Comparison of ENCODE assay signal across 18 cellular contexts in the genomic region with DNA sequence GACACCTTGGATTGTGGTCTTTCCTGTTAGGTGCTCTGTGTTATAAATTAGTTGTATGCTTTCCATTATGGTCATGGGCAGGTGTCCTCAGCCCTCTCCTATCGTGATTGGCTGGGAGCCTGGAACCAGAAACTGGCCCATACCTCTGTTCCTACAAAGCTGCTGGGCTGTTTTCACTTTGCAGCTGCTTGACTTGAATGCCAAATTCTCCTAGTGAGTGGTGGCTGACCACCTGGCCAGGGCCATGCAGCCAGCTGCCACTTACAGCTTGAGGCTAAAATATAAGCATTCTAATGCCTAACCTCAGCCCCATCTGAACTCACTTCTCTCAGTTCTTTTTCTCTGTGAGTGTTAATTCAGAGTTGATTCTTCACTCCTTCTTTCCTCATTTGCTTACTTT.
DNase-seq lines count a peak whose midpoint lies in the region; ATAC-seq, FAIRE-seq and TF ChIP-seq lines count a peak whose summit lies in the region.
"Had no signal": no experiment of that assay in that cellular context is flagged by ENCODE, and none has a peak within 500 bp of the region (broad histone marks: within the 10 kb centered on the region; RNA-seq: fewer than 3 reads in every experiment).

No MANE protein-coding gene starts in this region.

- ATAC-seq in HG03175 (IDR thresholded peaks at IDR 0.05; ENCODE audit: unreplicated experiment) (peak; percentile 38), body of pancreas (peak; percentile 89), GM21423 (IDR thresholded peaks at IDR 0.05; ENCODE audit: unreplicated experiment) (no peak), HG02852 (IDR thresholded peaks at IDR 0.05; ENCODE audit: unreplicated experiment) (no peak)
- ATAC-seq: left colon had no signal

- no peak for TF ChIP-seq CTCF in BE2C (IDR thresholded peaks at IDR 0.05; ENCODE audit: low read depth, low read length)
- no peak for TF ChIP-seq CTCF in body of pancreas (IDR thresholded peaks at IDR 0.05)

- H3K36me3 ChIP-seq in BE2C (no peaks in the 10 kb centered on the region), body of pancreas (replicated peaks in 1 of 2; ENCODE audit: insufficient read depth in 1 of 2, low read depth in 2 of 2) (no peaks in the 10 kb centered on the region)
- H3K36me3 ChIP-seq: SJSA1, vagina had no signal

- H3K9me3 ChIP-seq in BE2C (no peaks in the 10 kb centered on the region), body of pancreas (no peaks in the 10 kb centered on the region)
- H3K9me3 ChIP-seq: SJSA1, vagina had no signal

- TF ChIP-seq POLR2A in body of pancreas (IDR thresholded peaks at IDR 0.05), result no peak

- no peaks in the 10 kb centered on the region for H3K27me3 ChIP-seq in BE2C
- H3K27me3 ChIP-seq in body of pancreas, result no peaks in the 10 kb centered on the region
- H3K27me3 ChIP-seq: SJSA1, vagina had no signal

- no peak overlapping the region for H3K4me3 ChIP-seq in BE2C (ENCODE audit: low read depth, low read length)
- H3K4me3 ChIP-seq in body of pancreas, result no peak overlapping the region
- H3K4me3 ChIP-seq: SJSA1, vagina had no signal

- FAIRE-seq in urothelium cell line (lab: Jason Lieb, UNC), result no peak

- H3K4me1 ChIP-seq in BE2C (peaks cover 29% of the 10 kb centered on the region), body of pancreas (peaks cover 14% of the 10 kb centered on the region)
- H3K4me1 ChIP-seq: SJSA1, vagina had no signal

- H3K27ac ChIP-seq in body of pancreas, result peak overlapping the region in 1 of 4 donors; percentile 31
- H3K27ac ChIP-seq: SJSA1, vagina had no signal

- WGBS in body of pancreas, 2 donors, result 16 to 33% methylated on average over 1 of the region's 1 CpG

- intact Hi-C loops in body of pancreas (cut with DNase I), result no loop called here

- DNase-seq in BE2C (peak; percentile 47), NCI-H524 (lab: John Stamatoyannopoulos, UW) (peak; percentile 81 to 90), body of pancreas (peak; percentile 68 to 88 (median 78)), NAMALWA (ENCODE audit: low spot score) (no peak), urothelium cell line (ENCODE audit: low spot score) (no peak)
- DNase-seq: activated CD4-positive, alpha-beta T cell treated with anti-CD3 and anti-CD28 coated beads, Interleukin-2, amount 50 U/mL, for 1 hour; activated naive CD8-positive, alpha-beta T cell treated with anti-CD3 and anti-CD28 coated beads, Interleukin-2, amount 10 ng/mL, durations not matched to agents 7 days and 5 days; activated T-cell treated with anti-CD3 and anti-CD28 coated beads, Interleukin-2, amount 50 U/mL, for 24 hours; CD4-positive, alpha-beta memory T cell; endodermal cell; GDM1; left colon; stimulated activated CD4-positive, alpha-beta T cell treated with anti-CD3 and anti-CD28 coated beads, Interleukin-12 subunit alpha, Interleukin-12 subunit beta, amount 100 ng/mL, for 4 hours had no signal

Comparison
In these comparisons a context has a peak if more than half of its experiments do, and no peak if none do; other contexts are left out.
1. DNase-seq: peak in BE2C (single experiment), NCI-H524 (2 of 2) and body of pancreas (4 of 4); none in NAMALWA (single experiment) and urothelium cell line (single experiment).
2. ATAC-seq: peak in HG03175 (single experiment) and body of pancreas (single experiment); none in GM21423 (single experiment) and HG02852 (single experiment).